In genomic region chr16:33601029-33601428, GRCh38 we compare ENCODE assay signal across 7 cellular contexts.
DNase-seq lines count a peak whose midpoint lies in the region; ATAC-seq and TF ChIP-seq lines count a peak whose summit lies in the region.
"Not testable (repeated sequence)": the region's sequence is repeated elsewhere in the genome, so short reads cannot be mapped to it uniquely, and the experiment has no call there.

No MANE protein-coding gene starts in this region.

- H3K36me3 Mint-ChIP-seq in activated B cell treated with CpG ODN at 0.5 μM for 24 hours (ENCODE audit: low read depth), result not testable (repeated sequence)

- H3K27me3 Mint-ChIP-seq in activated B cell treated with CpG ODN at 0.5 μM for 24 hours, result not testable (repeated sequence)

- TF ChIP-seq CTCF in activated B cell treated with CpG ODN at 0.5 μM for 24 hours (IDR thresholded peaks at IDR 0.05), result not testable (repeated sequence)

- CTCF ChIA-PET in activated B cell treated with CpG ODN at 0.5 μM for 24 hours (lab: Charles Lee), result not testable (repeated sequence)

- H3K9me3 Mint-ChIP-seq in activated B cell treated with CpG ODN at 0.5 μM for 24 hours, result not testable (repeated sequence)

- POLR2A ChIA-PET in activated B cell treated with CpG ODN at 0.5 μM for 24 hours (lab: Charles Lee), result not testable (repeated sequence)

- not testable (repeated sequence) for H3K4me1 Mint-ChIP-seq in activated B cell treated with CpG ODN at 0.5 μM for 24 hours

- intact Hi-C loops in activated B cell treated with CpG ODN at 0.5 μM for 24 hours (cut with micrococcal nuclease), result not testable (repeated sequence)

- peak; percentile 60 for ATAC-seq in GM18502 (IDR thresholded peaks at IDR 0.05; ENCODE audit: poor library complexity, unreplicated experiment)
- ATAC-seq in GM19395 (IDR thresholded peaks at IDR 0.05; ENCODE audit: unreplicated experiment), result peak; percentile 71
- peak; percentile 63 for ATAC-seq in GM21423 (IDR thresholded peaks at IDR 0.05; ENCODE audit: unreplicated experiment)
- ATAC-seq in GM21737 (IDR thresholded peaks at IDR 0.05; ENCODE audit: unreplicated experiment), result peak; percentile 60
- peak; percentile 59 for ATAC-seq in HG02870 (IDR thresholded peaks at IDR 0.05; ENCODE audit: unreplicated experiment)
- ATAC-seq in HG03159 (IDR thresholded peaks at IDR 0.05; ENCODE audit: unreplicated experiment), result peak; percentile 42
- ATAC-seq in activated B cell treated with CpG ODN at 0.5 μM for 24 hours (ENCODE audit: low read depth), result peak; percentile 18

- not testable (repeated sequence) for H3K4me3 Mint-ChIP-seq in activated B cell treated with CpG ODN at 0.5 μM for 24 hours

- DNase-seq in activated B cell treated with CpG ODN at 0.5 μM for 24 hours, result not testable (repeated sequence)

- not testable (repeated sequence) for H3K27ac Mint-ChIP-seq in activated B cell treated with CpG ODN at 0.5 μM for 24 hours

Comparison
In these comparisons a context has a peak if more than half of its experiments do, and no peak if none do; other contexts are left out.
1. ATAC-seq: peak in every context shown above with its lines; median percentile 71 in GM19395; 63 in GM21423; 60 in GM18502; 60 in GM21737; 59 in HG02870; 42 in HG03159; 18 in activated B cell treated with CpG ODN at 0.5 μM for 24 hours.